ENCODE assay signal across 20 cellular contexts in genomic region chr13:73212482-73212881, GRCh38.
"Had no signal": no experiment of that assay in that cellular context is flagged by ENCODE, and none has a peak within 500 bp of the region (broad histone marks: within the 10 kb centered on the region; RNA-seq: fewer than 3 reads in every experiment).

No MANE protein-coding gene starts in this region.

- H3K27ac ChIP-seq: colonic mucosa, gastrocnemius medialis, heart right ventricle, right atrium auricular region, sigmoid colon, thoracic aorta, transverse colon had no signal

- H3K27ac Mint-ChIP-seq: natural killer cell had no signal

- H3K4me3 ChIP-seq: colonic mucosa, gastrocnemius medialis, heart right ventricle, right atrium auricular region, sigmoid colon, stomach, thoracic aorta, transverse colon had no signal

- H3K9me3 Mint-ChIP-seq: neural crest cell had no signal

- H3K4me3 Mint-ChIP-seq: natural killer cell, neural crest cell had no signal

- DNase-seq: colonic mucosa; dermis blood vessel endothelial cell; erythroblast; gastrocnemius medialis; heart right ventricle; hypothalamus; mammary epithelial cell; natural killer cell; posterior cingulate gyrus; sigmoid colon; small intestine; stimulated activated CD4-positive, alpha-beta T cell treated with anti-CD3 and anti-CD28 coated beads, Interleukin-12 subunit alpha, Interleukin-12 subunit beta, amount 100 ng/mL, for 4 hours; stomach; substantia nigra; transverse colon had no signal

- H3K4me1 ChIP-seq: colonic mucosa, gastrocnemius medialis, heart right ventricle, right atrium auricular region had no signal

- H3K36me3 ChIP-seq: colonic mucosa, gastrocnemius medialis, heart right ventricle, right atrium auricular region, sigmoid colon, stomach, thoracic aorta, transverse colon had no signal

- FAIRE-seq: endothelial cell of umbilical vein, islet of Langerhans, small intestine had no signal

- H3K27me3 ChIP-seq: colonic mucosa, gastrocnemius medialis, heart right ventricle, right atrium auricular region, sigmoid colon, stomach, transverse colon had no signal

- H3K9me3 ChIP-seq: colonic mucosa, gastrocnemius medialis, heart right ventricle, right atrium auricular region, sigmoid colon, stomach, thoracic aorta, transverse colon had no signal

- H3K4me1 Mint-ChIP-seq: natural killer cell, neural crest cell had no signal

- H3K36me3 Mint-ChIP-seq: natural killer cell had no signal
